1 cellular context compared by ENCODE assay signal in genomic region chr16:4706871-4707270, GRCh38.
TF ChIP-seq lines count a peak whose summit lies in the region.

No MANE protein-coding gene starts in this region.

TF ChIP-seq in HepG2, 621 proteins besides CTCF, POLR2A, EP300 and RAD21:
- no peak for TF ChIP-seq NFE2L1 (CRISPR knock-in tag; IDR thresholded peaks at IDR 0.05; ENCODE audit: borderline replicate concordance)
- TF ChIP-seq STAG1 (CRISPR knock-in tag; IDR thresholded peaks at IDR 0.05) = no peak
- TF ChIP-seq ATM (IDR thresholded peaks at IDR 0.05; ENCODE audit: borderline replicate concordance) = no peak
- TF ChIP-seq ELF1 (CRISPR knock-in tag; IDR thresholded peaks at IDR 0.05) = no peak
- no peak for TF ChIP-seq ZNF432 (CRISPR knock-in tag; IDR thresholded peaks at IDR 0.05; ENCODE audit: borderline replicate concordance)
- TF ChIP-seq KAT8 (CRISPR knock-in tag; IDR thresholded peaks at IDR 0.05) = no peak
